In the genomic region with DNA sequence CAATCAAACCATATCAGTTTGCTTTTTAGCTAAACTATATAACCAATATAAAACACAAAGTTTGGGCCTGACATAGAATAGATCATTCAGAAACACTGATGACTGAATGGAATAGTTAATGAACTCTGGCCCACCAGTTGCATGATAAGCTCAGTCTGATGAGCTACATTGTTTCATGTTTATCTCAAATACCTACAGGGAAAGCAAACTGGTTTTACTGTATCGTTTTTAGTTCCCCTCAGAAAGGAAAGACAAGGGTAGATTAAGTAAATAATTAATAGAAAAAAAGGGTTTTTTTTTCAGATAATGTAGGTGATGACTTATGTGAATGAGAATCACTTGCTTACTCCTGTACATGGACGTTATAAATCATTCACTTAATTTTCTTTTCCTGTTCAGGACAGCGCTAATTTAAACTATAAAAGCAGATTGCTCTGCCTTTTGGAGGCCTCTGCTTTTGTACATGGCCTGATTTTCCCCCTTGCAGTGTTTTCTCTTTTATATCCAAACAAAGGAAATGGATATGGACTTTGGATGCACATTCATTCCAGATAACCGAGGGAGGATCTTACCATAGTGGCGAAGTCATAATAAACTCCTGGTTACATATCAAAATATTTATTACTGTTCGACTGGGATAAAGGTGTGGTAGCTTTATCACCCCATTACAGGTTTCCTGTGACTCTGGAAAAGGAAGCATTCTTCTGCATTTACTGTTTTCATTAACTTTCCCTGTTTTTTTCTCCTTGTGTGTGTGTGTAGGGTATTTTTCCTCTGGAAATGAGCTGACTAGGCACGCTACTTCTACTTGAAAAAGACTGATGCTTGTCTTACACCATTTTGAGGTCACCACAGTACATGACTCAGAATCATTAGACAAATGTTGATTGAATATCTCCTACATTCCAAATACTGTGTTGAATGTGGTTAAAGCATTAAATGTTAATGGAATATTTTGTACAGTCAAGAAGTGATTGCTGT, we compare ENCODE assay signal across 22 cellular contexts.
DNase-seq lines count a peak whose midpoint lies in the region; ATAC-seq and TF ChIP-seq lines count a peak whose summit lies in the region.
"Had no signal": no experiment of that assay in that cellular context is flagged by ENCODE, and none has a peak within 500 bp of the region (broad histone marks: within the 10 kb centered on the region; RNA-seq: fewer than 3 reads in every experiment).

No MANE protein-coding gene starts in this region.

- H3K4me3 ChIP-seq in upper lobe of left lung = no peak overlapping the region
- H3K4me3 ChIP-seq: esophagus squamous epithelium, right atrium auricular region had no signal

- WGBS in upper lobe of left lung, 2 donors = 40 to 45% methylated on average over 7 of the region's 7 CpGs

- peaks cover 19% of the 10 kb centered on the region for H3K4me1 Mint-ChIP-seq in Calu3 (ENCODE audit: low read depth, unreplicated experiment)
- H3K4me1 Mint-ChIP-seq in mesothelial cell of epicardium = no peaks in the 10 kb centered on the region
- H3K4me1 Mint-ChIP-seq: activated naive CD8-positive, alpha-beta T cell treated with anti-CD3 and anti-CD28 coated beads, Interleukin-2, amount 10 ng/mL, durations not matched to agents 7 days and 5 days; IgD-negative memory B cell had no signal

- H3K27me3 Mint-ChIP-seq in Calu3 (ENCODE audit: unreplicated experiment) (no peaks in the 10 kb centered on the region), mesothelial cell of epicardium (ENCODE audit: low read depth) (no peaks in the 10 kb centered on the region)
- H3K27me3 Mint-ChIP-seq: IgD-negative memory B cell; stimulated activated naive CD8-positive, alpha-beta T cell treated with anti-CD3 and anti-CD28 coated beads, Interleukin-15, Interleukin-2, amounts not matched to agents 100 ng/mL and 50 ng/mL, for 24 hours had no signal

- H3K27ac ChIP-seq in upper lobe of left lung = peak overlapping the region in 2 of 4 donors; percentile 26 to 61
- H3K27ac ChIP-seq: brain microvascular endothelial cell, neutrophil, right atrium auricular region had no signal

- TF ChIP-seq EP300 in upper lobe of left lung (IDR thresholded peaks at IDR 0.05) = peak in 2 of 4 donors; percentile 22 to 77

- H3K27ac Mint-ChIP-seq in Calu3 (ENCODE audit: unreplicated experiment) (peak overlapping the region; percentile 19), mesothelial cell of epicardium (no peak overlapping the region)
- H3K27ac Mint-ChIP-seq: activated CD8-positive, alpha-beta T cell treated with anti-CD3 and anti-CD28 coated beads, Interleukin-2, amount 10 ng/mL, durations not matched to agents 7 days and 5 days; activated naive CD8-positive, alpha-beta T cell treated with anti-CD3 and anti-CD28 coated beads, Interleukin-2, amount 10 ng/mL, durations not matched to agents 7 days and 5 days; activated T-helper 1 cell treated with anti-CD3 and anti-CD28 coated beads, Interleukin-12 subunit alpha, Interleukin-12 subunit beta, Interleukin-2, Interleukin-4 antibody, amounts not matched to agents 30 ng/mL and 10 ng/mL and 1 ng/mL, durations not matched to agents 14 hours and 24 hours and 36 hours; IgD-negative memory B cell; stimulated activated naive CD8-positive, alpha-beta T cell treated with anti-CD3 and anti-CD28 coated beads, Interleukin-15, Interleukin-2, amounts not matched to agents 100 ng/mL and 50 ng/mL, for 24 hours; T-helper 1 cell treated with Interleukin-12 subunit alpha and Interleukin-12 subunit beta and Interleukin-4 antibody, amounts not matched to agents 30 μg/mL and 1 μg/mL, for 36 hours had no signal

- CTCF ChIA-PET in Calu3 (lab: Charles Lee) = no interaction called here

- H3K9me3 Mint-ChIP-seq in Calu3 (ENCODE audit: low read depth, unreplicated experiment) (no peaks in the 10 kb centered on the region), mesothelial cell of epicardium (no peaks in the 10 kb centered on the region)
- H3K9me3 Mint-ChIP-seq: activated naive CD8-positive, alpha-beta T cell treated with anti-CD3 and anti-CD28 coated beads, Interleukin-2, amount 10 ng/mL, durations not matched to agents 7 days and 5 days; activated T-helper 1 cell treated with anti-CD3 and anti-CD28 coated beads, Interleukin-12 subunit alpha, Interleukin-12 subunit beta, Interleukin-2, Interleukin-4 antibody, amounts not matched to agents 30 ng/mL and 10 ng/mL and 1 ng/mL, durations not matched to agents 14 hours and 24 hours and 36 hours; IgD-negative memory B cell; stimulated activated naive CD8-positive, alpha-beta T cell treated with anti-CD3 and anti-CD28 coated beads, Interleukin-15, Interleukin-2, amounts not matched to agents 100 ng/mL and 50 ng/mL, for 24 hours; T-helper 1 cell treated with Interleukin-12 subunit alpha and Interleukin-12 subunit beta and Interleukin-4 antibody, amounts not matched to agents 30 μg/mL and 1 μg/mL, for 36 hours had no signal

- no peaks in the 10 kb centered on the region for H3K36me3 ChIP-seq in upper lobe of left lung
- H3K36me3 ChIP-seq: brain microvascular endothelial cell, esophagus squamous epithelium, neutrophil, right atrium auricular region had no signal

- DNase-seq in Calu3 (no peak), HT-29 (ENCODE audit: low spot score) (peak; percentile 76), left colon (no peak), upper lobe of left lung (no peak), mesothelial cell of epicardium (ENCODE audit: low spot score in 2 of 2, unreplicated experiment in 2 of 2) (no peak)
- DNase-seq: activated CD8-positive, alpha-beta T cell treated with anti-CD3 and anti-CD28 coated beads, Interleukin-2, amount 10 ng/mL, durations not matched to agents 7 days and 5 days; activated naive CD8-positive, alpha-beta T cell treated with anti-CD3 and anti-CD28 coated beads, Interleukin-2, amount 10 ng/mL, durations not matched to agents 7 days and 5 days; brain microvascular endothelial cell; C1 segment of cervical spinal cord; DMS153; esophagus squamous epithelium; NCI-H187 treated with DMSO at 0.1 percent for 48 hours; SHP77 treated with DMSO at 0.1 percent for 48 hours had no signal

- no peaks in the 10 kb centered on the region for H3K36me3 Mint-ChIP-seq in Calu3 (ENCODE audit: insufficient read depth, unreplicated experiment)
- H3K36me3 Mint-ChIP-seq in mesothelial cell of epicardium = no peaks in the 10 kb centered on the region
- H3K36me3 Mint-ChIP-seq: activated naive CD8-positive, alpha-beta T cell treated with anti-CD3 and anti-CD28 coated beads, Interleukin-2, amount 10 ng/mL, durations not matched to agents 7 days and 5 days; IgD-negative memory B cell had no signal

- H3K9me3 ChIP-seq in upper lobe of left lung = no peaks in the 10 kb centered on the region
- H3K9me3 ChIP-seq: esophagus squamous epithelium, neutrophil, right atrium auricular region had no signal

- no peaks in the 10 kb centered on the region for H3K27me3 ChIP-seq in upper lobe of left lung
- H3K27me3 ChIP-seq: brain microvascular endothelial cell, esophagus squamous epithelium, neutrophil, right atrium auricular region had no signal

- no peak for TF ChIP-seq POLR2A in upper lobe of left lung (IDR thresholded peaks at IDR 0.05)

- intact Hi-C loops in Calu3 (cut with micrococcal nuclease; ENCODE audit: unreplicated experiment) = loop anchor here (10.0 kb wide), 1 partner anchor 833 kb away; no protein-coding TSS in a partner anchor
- intact Hi-C loops in left colon (cut with DNase I, micrococcal nuclease) = no loop called here

- BruUV-seq in Calu3 (replicated peaks; lab: Mats Ljungman, UMichigan) = no TSS peak

- H3K4me3 Mint-ChIP-seq in Calu3 (ENCODE audit: low read depth, unreplicated experiment) (no peak overlapping the region), mesothelial cell of epicardium (no peak overlapping the region)
- H3K4me3 Mint-ChIP-seq: activated CD8-positive, alpha-beta T cell treated with anti-CD3 and anti-CD28 coated beads, Interleukin-2, amount 10 ng/mL, durations not matched to agents 7 days and 5 days; activated naive CD8-positive, alpha-beta T cell treated with anti-CD3 and anti-CD28 coated beads, Interleukin-2, amount 10 ng/mL, durations not matched to agents 7 days and 5 days; activated T-helper 1 cell treated with anti-CD3 and anti-CD28 coated beads, Interleukin-12 subunit alpha, Interleukin-12 subunit beta, Interleukin-2, Interleukin-4 antibody, amounts not matched to agents 30 ng/mL and 10 ng/mL and 1 ng/mL, durations not matched to agents 14 hours and 24 hours and 36 hours; IgD-negative memory B cell; stimulated activated naive CD8-positive, alpha-beta T cell treated with anti-CD3 and anti-CD28 coated beads, Interleukin-15, Interleukin-2, amounts not matched to agents 100 ng/mL and 50 ng/mL, for 24 hours; T-helper 1 cell treated with Interleukin-12 subunit alpha and Interleukin-12 subunit beta and Interleukin-4 antibody, amounts not matched to agents 30 μg/mL and 1 μg/mL, for 36 hours had no signal

- no peaks in the 10 kb centered on the region for H3K4me1 ChIP-seq in upper lobe of left lung
- H3K4me1 ChIP-seq: esophagus squamous epithelium, right atrium auricular region had no signal

- TF ChIP-seq CTCF in Calu3 (IDR thresholded peaks at IDR 0.05; ENCODE audit: unreplicated experiment) (no peak), upper lobe of left lung (IDR thresholded peaks at IDR 0.05) (no peak), mesothelial cell of epicardium (IDR thresholded peaks at IDR 0.05; ENCODE audit: unreplicated experiment) (no peak)

- ATAC-seq in HG02678 (IDR thresholded peaks at IDR 0.05; ENCODE audit: unreplicated experiment) (peak; percentile 98), left colon (peak; percentile 92), HG03139 (IDR thresholded peaks at IDR 0.05; ENCODE audit: unreplicated experiment) (no peak), upper lobe of left lung (ENCODE audit: low FRiP score in 2 of 2) (no peak), HG02885 (IDR thresholded peaks at IDR 0.05; ENCODE audit: poor library complexity, unreplicated experiment) (no peak)
- ATAC-seq: activated CD8-positive, alpha-beta T cell treated with anti-CD3 and anti-CD28 coated beads, Interleukin-2, amount 10 ng/mL, durations not matched to agents 7 days and 5 days had no signal

Comparison
In these comparisons a context has a peak if more than half of its experiments do, and no peak if none do; other contexts are left out.
1. ATAC-seq: peak in HG02678 (single experiment) and left colon (single experiment); none in HG03139 (single experiment), upper lobe of left lung (0 of 2) and HG02885 (single experiment).